14 cellular contexts compared by ENCODE assay signal in genomic region chr12:123886931-123887582, GRCh38.
"Had no signal": no experiment of that assay in that cellular context is flagged by ENCODE, and none has a peak within 500 bp of the region (broad histone marks: within the 10 kb centered on the region; RNA-seq: fewer than 3 reads in every experiment).

No MANE protein-coding gene starts in this region.

- DNase-seq: activated CD4-positive, alpha-beta T cell treated with anti-CD3 and anti-CD28 coated beads, Interleukin-2, amount 10 ng/mL, durations not matched to agents 7 days and 5 days; activated CD4-positive, CD25-positive, alpha-beta regulatory T cell; activated CD8-positive, alpha-beta memory T cell treated with anti-CD3 and anti-CD28 coated beads for 24 hours; activated naive CD4-positive, alpha-beta T cell treated with anti-CD3 and anti-CD28 coated beads for 36 hours; esophagus squamous epithelium; foreskin fibroblast; glutamatergic neuron; nephron progenitor cell; ovary; thyroid gland had no signal

- H3K27ac ChIP-seq: esophagus squamous epithelium, ovary, skin epidermis, thyroid gland had no signal

- FAIRE-seq: colon had no signal

- H3K36me3 ChIP-seq: esophagus squamous epithelium, ovary, thyroid gland had no signal

- H3K27me3 ChIP-seq: ovary, thyroid gland had no signal

- ATAC-seq: activated T-helper 17 cell treated with anti-CD3 and anti-CD28 coated beads, Interleukin-2, amount 50 U/mL, for 72 hours; stimulated activated effector memory CD8-positive, alpha-beta T cell treated with anti-CD3 and anti-CD28 coated beads, Interleukin-12 subunit alpha, Interleukin-12 subunit beta, amount 100 ng/mL, for 72 hours had no signal

- H3K4me1 ChIP-seq: esophagus squamous epithelium, thyroid gland had no signal

- H3K9me3 ChIP-seq: esophagus squamous epithelium, ovary, thyroid gland had no signal

- H3K4me3 ChIP-seq: esophagus squamous epithelium, ovary, skin epidermis, thyroid gland had no signal
